ENCODE assay signal across 26 cellular contexts in genomic region chr4:70608324-70608723, GRCh38. TPM values are rescaled to one million over a fixed set of nuclear protein-coding genes. Genes with fewer than 3 reads are reported as not detected.
A peak's percentile ranks its signal among the peaks of the same experiment; 100 is the strongest.
DNase-seq lines count a peak whose midpoint lies in the region; ATAC-seq, FAIRE-seq and TF ChIP-seq lines count a peak whose summit lies in the region.
"Had no signal": no experiment of that assay in that cellular context is flagged by ENCODE, and none has a peak within 500 bp of the region (broad histone marks: within the 10 kb centered on the region; RNA-seq: fewer than 3 reads in every experiment).

No MANE protein-coding gene starts in this region.

- TF ChIP-seq RAD21 in H1 (IDR thresholded peaks at IDR 0.05 in 1 of 2, conservative IDR thresholded peaks at IDR 0.05 in 1 of 2; ENCODE audit: low read depth in 2 of 2, low read length in 2 of 2): no peak

- H4K8ac ChIP-seq in H1 (ENCODE audit: extremely low read depth, insufficient read depth, low read length): no peak overlapping the region

- no peak for FAIRE-seq in H1 (lab: Jason Lieb, UNC)
- FAIRE-seq in RCC 7860 (lab: Jason Lieb, UNC): no peak
- FAIRE-seq: A204.1, G401.6, GM12891, GM19239 had no signal

- peak overlapping the region; percentile 31 for H3K27ac Mint-ChIP-seq in stimulated activated naive B cell treated with anti-CD40 and anti-IgM and Interleukin-4, amounts not matched to agents 10 μg/mL and 1 μg/mL and 100 μg/mL, for 72 hours
- H3K27ac Mint-ChIP-seq: CD14-positive monocyte; CD4-positive, alpha-beta memory T cell; CD4-positive, CD25-positive, alpha-beta regulatory T cell; CD8-positive, alpha-beta memory T cell had no signal

- H3K36me3 ChIP-seq in MM.1S (replicated peaks; ENCODE audit: insufficient read depth, low read length) (no peaks in the 10 kb centered on the region), H1 (ENCODE audit: control insufficient read depth in 2 of 4, insufficient read depth in 4 of 4, low read length in 3 of 4) (no peaks in the 10 kb centered on the region)
- H3K36me3 ChIP-seq: BE2C, BLaER1 had no signal

- H3K4me3 Mint-ChIP-seq in stimulated activated naive B cell treated with anti-CD40 and anti-IgM and Interleukin-4, amounts not matched to agents 10 μg/mL and 1 μg/mL and 100 μg/mL, for 72 hours: no peak overlapping the region
- H3K4me3 Mint-ChIP-seq: CD14-positive monocyte; CD4-positive, alpha-beta memory T cell; CD4-positive, CD25-positive, alpha-beta regulatory T cell; CD8-positive, alpha-beta memory T cell had no signal

- no peaks in the 10 kb centered on the region for H3K9me2 ChIP-seq in MM.1S (replicated peaks; ENCODE audit: insufficient read depth, low read length)

- no peak overlapping the region for H2BK120ac ChIP-seq in H1 (replicated peaks; ENCODE audit: low read depth, low read length)

- H3K27me3 ChIP-seq in MM.1S (replicated peaks; ENCODE audit: insufficient read depth, low read length) (no peaks in the 10 kb centered on the region), H1 (replicated peaks in 1 of 4; ENCODE audit: control insufficient read depth in 3 of 4, extremely low read depth in 1 of 4, insufficient read depth in 3 of 4, low read length in 3 of 4) (no peaks in the 10 kb centered on the region)
- H3K27me3 ChIP-seq: BE2C, BLaER1 had no signal

- no peak overlapping the region for H3K4ac ChIP-seq in H1 (replicated peaks; ENCODE audit: insufficient read length, low read depth, low read length)

- no peak overlapping the region for H3K56ac ChIP-seq in H1 (replicated peaks; ENCODE audit: insufficient read length, low read depth, low read length)

- no peaks in the 10 kb centered on the region for H3K79me2 ChIP-seq in MM.1S (ENCODE audit: low read length)
- H3K79me2 ChIP-seq in H1 (ENCODE audit: control insufficient read depth in 1 of 2, insufficient read depth in 2 of 2, low read length in 2 of 2): no peaks in the 10 kb centered on the region

- H3K4me1 Mint-ChIP-seq in stimulated activated naive B cell treated with anti-CD40 and anti-IgM and Interleukin-4, amounts not matched to agents 10 μg/mL and 1 μg/mL and 100 μg/mL, for 72 hours: peaks cover 0 to 6% of the 10 kb centered on the region in 2 donors

- peaks cover 8% of the 10 kb centered on the region for H3K4me1 ChIP-seq in MM.1S (ENCODE audit: low read length)
- H3K4me1 ChIP-seq in H1 (replicated peaks in 1 of 4; ENCODE audit: control insufficient read depth in 3 of 4, insufficient read depth in 4 of 4, low read length in 3 of 4): no peaks in the 10 kb centered on the region
- H3K4me1 ChIP-seq: BE2C had no signal

- H3K9me3 Mint-ChIP-seq in stimulated activated naive B cell treated with anti-CD40 and anti-IgM and Interleukin-4, amounts not matched to agents 10 μg/mL and 1 μg/mL and 100 μg/mL, for 72 hours: no peaks in the 10 kb centered on the region
- H3K9me3 Mint-ChIP-seq: CD4-positive, alpha-beta memory T cell; CD4-positive, CD25-positive, alpha-beta regulatory T cell; CD8-positive, alpha-beta memory T cell had no signal

- H3K18ac ChIP-seq in H1 (ENCODE audit: extremely low read depth, low read length): no peak overlapping the region

- H3K79me1 ChIP-seq in H1 (ENCODE audit: low read depth, low read length): no peaks in the 10 kb centered on the region

- TF ChIP-seq POLR2A in H1 (IDR thresholded peaks at IDR 0.05; ENCODE audit: control extremely low read depth in 1 of 2, low read depth in 2 of 2, low read length in 2 of 2): no peak

- CTCF ChIA-PET in H1 (lab: Charles Lee; ENCODE audit: partially characterized antibody): no interaction called here

- H3K9ac ChIP-seq in MM.1S (ENCODE audit: low read length) (no peak overlapping the region), H1 (replicated peaks in 1 of 4; ENCODE audit: extremely low read depth in 1 of 4, low read depth in 3 of 4, low read length in 3 of 4) (no peak overlapping the region)
- H3K9ac ChIP-seq: BLaER1 had no signal

- no peak overlapping the region for H2AK5ac ChIP-seq in H1 (ENCODE audit: low read depth, low read length)

- POLR2A ChIA-PET in H1 (lab: Charles Lee; ENCODE audit: partially characterized antibody): no interaction called here

- no peak overlapping the region for H2BK12ac ChIP-seq in H1 (ENCODE audit: low read depth, low read length)

- no peak overlapping the region for H2BK20ac ChIP-seq in H1 (ENCODE audit: low read length)

- H3K36me3 Mint-ChIP-seq in stimulated activated naive B cell treated with anti-CD40 and anti-IgM and Interleukin-4, amounts not matched to agents 10 μg/mL and 1 μg/mL and 100 μg/mL, for 72 hours: no peaks in the 10 kb centered on the region
- H3K36me3 Mint-ChIP-seq: CD14-positive monocyte; CD4-positive, alpha-beta memory T cell; CD4-positive, CD25-positive, alpha-beta regulatory T cell; CD8-positive, alpha-beta memory T cell had no signal

- H2BK5ac ChIP-seq in H1 (ENCODE audit: low read depth, low read length): no peak overlapping the region

- H3K14ac ChIP-seq in H1 (ENCODE audit: insufficient read length): no peak overlapping the region

- H4K91ac ChIP-seq in H1 (replicated peaks; ENCODE audit: insufficient read length, low read length): no peak overlapping the region

- 76% methylated on average over 2 of the region's 2 CpGs; no CpG with 5 or more reads in 1 of the 2 experiments for WGBS in H1 (ENCODE audit: extremely low coverage in 1 of 2, insufficient coverage in 1 of 2, insufficient read length in 1 of 2, insufficient replicate concordance in 2 of 2, low coverage in 1 of 2, low lambda C conversion rate in 2 of 2, missing lambda C conversion rate in 1 of 2), 2 experiments

- DNase-seq in MM.1S: no peak
- peak; percentile 32 for DNase-seq in OCI-M1 (lab: John Stamatoyannopoulos, UW)
- no peak for DNase-seq in H1 (ENCODE audit: low read depth in 1 of 2, low spot score in 2 of 2)
- no peak for DNase-seq in stimulated activated naive B cell treated with anti-CD40 and anti-IgM and Interleukin-4, amounts not matched to agents 10 μg/mL and 1 μg/mL and 100 μg/mL, for 72 hours
- DNase-seq in RCC 7860 (ENCODE audit: low spot score): no peak
- DNase-seq: 8988T; ACHN; BE2C; C1 segment of cervical spinal cord; CD4-positive, alpha-beta memory T cell; CD4-positive, CD25-positive, alpha-beta regulatory T cell; CD8-positive, alpha-beta memory T cell; COR-L47; DMS79 treated with DMSO at 0.1 percent for 48 hours; GF-D8 had no signal

- ATAC-seq in stimulated activated naive B cell treated with anti-CD40 and anti-IgM and Interleukin-4, amounts not matched to agents 10 μg/mL and 1 μg/mL and 100 μg/mL, for 72 hours (replicated peaks): no peak
- ATAC-seq in GM19351 (IDR thresholded peaks at IDR 0.05; ENCODE audit: unreplicated experiment) (no peak), HG03354 (IDR thresholded peaks at IDR 0.05; ENCODE audit: poor library complexity, severe bottlenecking, unreplicated experiment) (no peak), HG02981 (IDR thresholded peaks at IDR 0.05; ENCODE audit: unreplicated experiment) (no peak)

- H4K20me1 ChIP-seq in MM.1S (ENCODE audit: insufficient read depth, low read length) (no peaks in the 10 kb centered on the region), H1 (replicated peaks in 1 of 2; ENCODE audit: control insufficient read depth in 1 of 2, insufficient read depth in 2 of 2, low read length in 2 of 2) (no peaks in the 10 kb centered on the region)
- H4K20me1 ChIP-seq: BLaER1 had no signal

- H3K9me3 ChIP-seq in MM.1S (replicated peaks; ENCODE audit: insufficient read depth, low read length): no peaks in the 10 kb centered on the region
- H3K9me3 ChIP-seq in H1 (ENCODE audit: insufficient read depth in 2 of 2, low read depth in 1 of 2, low read length in 1 of 2): no peaks in the 10 kb centered on the region
- H3K9me3 ChIP-seq: BE2C, BLaER1 had no signal

- H2AFZ ChIP-seq in MM.1S (ENCODE audit: low read length) (peak overlapping the region; percentile 41), H1 (ENCODE audit: low read length) (0 out of 2 replicates have a peak overlapping the region, but pooled peaks have one; percentile 13)

- H3K4me3 ChIP-seq in MM.1S (ENCODE audit: low read length): no peak overlapping the region
- H3K4me3 ChIP-seq in H1 (ENCODE audit: extremely low read depth in 1 of 4, insufficient read depth in 2 of 4, low read depth in 3 of 4, low read length in 4 of 4): no peak overlapping the region
- H3K4me3 ChIP-seq: BLaER1 had no signal

- no peaks in the 10 kb centered on the region; the same call in 1 of the 2 replicates for H3K23me2 ChIP-seq in H1 (ENCODE audit: low read depth, low read length)

- H3K27ac ChIP-seq in MM.1S (ENCODE audit: low read length) (no peak overlapping the region), H1 (ENCODE audit: low read depth, low read length) (no peak overlapping the region)
- H3K27ac ChIP-seq: BLaER1 had no signal

- H3K4me2 ChIP-seq in MM.1S (ENCODE audit: low read depth, low read length): peak overlapping the region; percentile 20; the same call in 1 of the 2 replicates
- peak overlapping the region in 1 of 2 experiments; percentile 33; a peak in 1 of 4 replicates for H3K4me2 ChIP-seq in H1 (ENCODE audit: insufficient read depth in 1 of 2, low read depth in 2 of 2, low read length in 2 of 2)
- H3K4me2 ChIP-seq: BLaER1 had no signal

- TF ChIP-seq CTCF in MM.1S (IDR thresholded peaks at IDR 0.05; ENCODE audit: low read length) (no peak), H1 (IDR thresholded peaks at IDR 0.05; ENCODE audit: control extremely low read depth in 1 of 3, insufficient read depth in 1 of 3, low read depth in 1 of 3, low read length in 3 of 3) (no peak)

- H3K23ac ChIP-seq in H1 (ENCODE audit: insufficient read length): no peak overlapping the region

- no peak overlapping the region for H2BK15ac ChIP-seq in H1 (ENCODE audit: low read length)

- H3F3A ChIP-seq in MM.1S (ENCODE audit: insufficient read depth, low read length): no peaks in the 10 kb centered on the region

- TF ChIP-seq EP300 in H1 (IDR thresholded peaks at IDR 0.05; ENCODE audit: borderline replicate concordance in 1 of 2, low read depth in 2 of 2, low read length in 2 of 2): no peak

- no peak overlapping the region for H4K5ac ChIP-seq in H1 (ENCODE audit: insufficient read length, low read depth, low read length)

- no peaks in the 10 kb centered on the region for H3K27me3 Mint-ChIP-seq in stimulated activated naive B cell treated with anti-CD40 and anti-IgM and Interleukin-4, amounts not matched to agents 10 μg/mL and 1 μg/mL and 100 μg/mL, for 72 hours

RNA-seq across cellular contexts. Expression of gene AMBN, which starts 16.3 kb away (rescaled TPM):
- not detected in 2 replicates for total RNA-seq in H1 (2021; fragmentation: NEBNext Ultra II Directional; extraction: Animal tissue kit (Norgen Biotek cat#: 25700))
- polyA plus RNA-seq in H1 (2011; rRNA removed): not detected in 2 replicates
- polyA plus RNA-seq in H1 (2011; cell fraction: cytosol; rRNA removed): not detected
- not detected for polyA plus RNA-seq in H1 (2011; cell fraction: nucleus; rRNA removed)
- not detected in 4 replicates for polyA plus RNA-seq in H1 (2012, experiment 1 of 2)
- not detected for polyA plus RNA-seq in H1 (2012, experiment 2 of 2)
- not detected for polyA plus RNA-seq in H1 (2013, experiment 1 of 2)
- not detected for polyA plus RNA-seq in H1 (2013, experiment 2 of 2)
- not detected in 2 replicates for polyA minus RNA-seq in H1 (2011; rRNA and poly(A)+ RNA removed)
- polyA minus RNA-seq in H1 (2011; cell fraction: cytosol; rRNA and poly(A)+ RNA removed): not detected
- not detected for polyA minus RNA-seq in H1 (2011; cell fraction: nucleus; rRNA and poly(A)+ RNA removed)
- total RNA-seq: CD4-positive, alpha-beta memory T cell; CD4-positive, CD25-positive, alpha-beta regulatory T cell; CD8-positive, alpha-beta memory T cell had no signal
- polyA plus RNA-seq: AG04450; CD14-positive monocyte; CD4-positive, alpha-beta memory T cell; CD4-positive, CD25-positive, alpha-beta regulatory T cell; CD8-positive, alpha-beta memory T cell had no signal

RNA-seq across cellular contexts. Expression of gene ENAM, which starts 20.2 kb away (rescaled TPM):
- total RNA-seq in H1 (2021; fragmentation: NEBNext Ultra II Directional; extraction: Animal tissue kit (Norgen Biotek cat#: 25700)): not detected in 2 replicates
- not detected in 2 replicates for polyA plus RNA-seq in H1 (2011; rRNA removed)
- polyA plus RNA-seq in H1 (2011; cell fraction: cytosol; rRNA removed): not detected
- not detected for polyA plus RNA-seq in H1 (2011; cell fraction: nucleus; rRNA removed)
- not detected in 4 replicates for polyA plus RNA-seq in H1 (2012, experiment 1 of 2)
- not detected for polyA plus RNA-seq in H1 (2012, experiment 2 of 2)
- polyA plus RNA-seq in H1 (2013, experiment 1 of 2): not detected
- polyA plus RNA-seq in H1 (2013, experiment 2 of 2): not detected
- not detected in 2 replicates for polyA minus RNA-seq in H1 (2011; rRNA and poly(A)+ RNA removed)
- polyA minus RNA-seq in H1 (2011; cell fraction: cytosol; rRNA and poly(A)+ RNA removed): not detected
- not detected for polyA minus RNA-seq in H1 (2011; cell fraction: nucleus; rRNA and poly(A)+ RNA removed)
- total RNA-seq: A673; CD4-positive, alpha-beta memory T cell; CD4-positive, CD25-positive, alpha-beta regulatory T cell; CD8-positive, alpha-beta memory T cell had no signal
- polyA plus RNA-seq: CD14-positive monocyte; CD4-positive, alpha-beta memory T cell; CD4-positive, CD25-positive, alpha-beta regulatory T cell; CD8-positive, alpha-beta memory T cell had no signal

RNA-seq across cellular contexts. Expression of gene JCHAIN, which starts 58.0 kb away (rescaled TPM):
- total RNA-seq in H1 (2021; fragmentation: NEBNext Ultra II Directional; extraction: Animal tissue kit (Norgen Biotek cat#: 25700)): not detected in 2 replicates
- not detected in 2 replicates for polyA plus RNA-seq in H1 (2011; rRNA removed)
- not detected for polyA plus RNA-seq in H1 (2011; cell fraction: cytosol; rRNA removed)
- polyA plus RNA-seq in H1 (2011; cell fraction: nucleus; rRNA removed): not detected
- polyA plus RNA-seq in H1 (2012, experiment 1 of 2): not detected in 4 replicates
- not detected for polyA plus RNA-seq in H1 (2012, experiment 2 of 2)
- polyA plus RNA-seq in H1 (2013, experiment 1 of 2): not detected
- polyA plus RNA-seq in H1 (2013, experiment 2 of 2): not detected
- not detected in 2 replicates for polyA minus RNA-seq in H1 (2011; rRNA and poly(A)+ RNA removed)
- polyA minus RNA-seq in H1 (2011; cell fraction: cytosol; rRNA and poly(A)+ RNA removed): not detected
- polyA minus RNA-seq in H1 (2011; cell fraction: nucleus; rRNA and poly(A)+ RNA removed): not detected
- total RNA-seq: A673; CD4-positive, alpha-beta memory T cell; CD8-positive, alpha-beta memory T cell had no signal
- polyA plus RNA-seq: CD8-positive, alpha-beta memory T cell had no signal
